ENCODE assay signal across 7 cellular contexts in the genomic region with DNA sequence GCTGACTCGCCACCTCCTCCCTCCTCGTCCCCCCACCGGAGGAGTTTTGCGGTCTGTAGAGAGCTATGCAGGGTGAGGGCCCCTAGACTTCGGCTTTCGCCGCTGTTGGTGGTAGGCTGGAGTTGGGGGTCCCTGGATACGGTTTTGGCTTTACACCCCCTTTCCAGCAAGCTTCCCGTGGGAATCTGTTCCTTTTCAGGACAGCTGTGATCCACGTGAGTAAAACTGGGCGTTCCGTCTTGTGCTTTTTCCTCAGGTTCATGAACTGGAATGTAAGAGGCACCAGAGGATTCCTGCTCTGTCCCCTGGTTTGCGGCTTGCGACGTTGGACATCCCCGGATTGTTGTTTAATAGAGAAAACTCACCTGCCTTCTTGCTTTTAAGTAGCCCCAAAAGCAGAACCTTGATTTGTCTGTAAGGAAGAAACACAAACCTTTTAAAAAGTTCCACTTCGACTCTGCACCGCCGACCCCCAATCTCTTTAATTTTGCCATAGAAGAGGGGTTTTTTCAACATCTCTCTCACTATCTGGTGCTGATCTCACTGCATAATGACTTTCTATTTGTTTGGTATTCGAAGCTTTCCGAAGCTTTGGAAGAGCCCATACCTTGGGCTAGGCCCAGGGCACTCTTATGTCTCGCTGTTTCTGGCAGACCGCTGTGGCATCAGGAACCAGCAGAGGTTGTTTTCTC. TPM values are rescaled to one million over a fixed set of nuclear protein-coding genes. Genes with fewer than 3 reads are reported as not detected.
DNase-seq lines count a peak whose midpoint lies in the region; ATAC-seq and TF ChIP-seq lines count a peak whose summit lies in the region.

No MANE protein-coding gene starts in this region.

- peaks cover 17% of the 10 kb centered on the region for H3K36me3 ChIP-seq in RWPE2 (ENCODE audit: low read depth)
- H3K36me3 ChIP-seq in endodermal cell (ENCODE audit: control insufficient read depth, insufficient read depth, low read length): peaks cover 20% of the 10 kb centered on the region
- H3K36me3 ChIP-seq in muscle layer of colon (ENCODE audit: insufficient read depth, low read length): no peaks in the 10 kb centered on the region

- ATAC-seq in HG02588 (IDR thresholded peaks at IDR 0.05; ENCODE audit: unreplicated experiment) (peak; percentile 36), RWPE2 (ENCODE audit: low read depth) (peak; percentile 5; the same call in 2 of the 3 replicates), HG02885 (IDR thresholded peaks at IDR 0.05; ENCODE audit: poor library complexity, unreplicated experiment) (no peak), GM19463 (IDR thresholded peaks at IDR 0.05; ENCODE audit: unreplicated experiment) (no peak)

- peak overlapping the region; percentile 96 for H3K4me3 Mint-ChIP-seq in endodermal cell

- H3K27me3 ChIP-seq in RWPE2 (ENCODE audit: insufficient read depth, poor library complexity, severe bottlenecking) (no peaks in the 10 kb centered on the region), endodermal cell (ENCODE audit: control insufficient read depth, insufficient read depth, low read length, poor library complexity, severe bottlenecking) (no peaks in the 10 kb centered on the region), muscle layer of colon (ENCODE audit: control insufficient read depth in 1 of 2, insufficient read depth in 2 of 2, low read length in 2 of 2) (no peaks in the 10 kb centered on the region)

- peak overlapping the region; percentile 88 for H3K27ac ChIP-seq in RWPE2 (ENCODE audit: poor library complexity, severe bottlenecking)
- H3K27ac ChIP-seq in endodermal cell (ENCODE audit: low read depth, low read length): peak overlapping the region; percentile 97
- peak overlapping the region; percentile 90 for H3K27ac ChIP-seq in muscle layer of colon (ENCODE audit: low read depth, low read length)

- WGBS in endodermal cell (ENCODE audit: insufficient coverage in 1 of 2, insufficient read length in 1 of 2), 2 experiments: 10 to 16% methylated on average over 14 to 20 of the region's 23 CpGs

- no peak for DNase-seq in RWPE2 (ENCODE audit: low spot score)
- DNase-seq in endodermal cell: peak; percentile 47

- peak overlapping the region; percentile 91 for H3K4me3 ChIP-seq in GM08714 (ENCODE audit: low read length)
- peak overlapping the region; percentile 62 for H3K4me3 ChIP-seq in RWPE2 (ENCODE audit: severe bottlenecking)
- peak overlapping the region; percentile 93 for H3K4me3 ChIP-seq in endodermal cell (ENCODE audit: low read length)
- peak overlapping the region; percentile 79 to 87 for H3K4me3 ChIP-seq in muscle layer of colon (ENCODE audit: low read depth in 1 of 2, low read length in 2 of 2)

- H3K4me1 ChIP-seq in RWPE2 (ENCODE audit: insufficient read depth, poor library complexity, severe bottlenecking) (peaks cover 7% of the 10 kb centered on the region), endodermal cell (ENCODE audit: control insufficient read depth, insufficient read depth, low read length) (no peaks in the 10 kb centered on the region), muscle layer of colon (ENCODE audit: insufficient read depth, low read length) (peaks cover 26% of the 10 kb centered on the region)

- H3K9me3 Mint-ChIP-seq in endodermal cell: no peaks in the 10 kb centered on the region

- peak overlapping the region; percentile 94 for H3K9ac ChIP-seq in endodermal cell (ENCODE audit: extremely low read depth, low read length, poor library complexity, severe bottlenecking)
- peak overlapping the region; percentile 80 for H3K9ac ChIP-seq in muscle layer of colon (ENCODE audit: low read length)

- peaks cover 18% of the 10 kb centered on the region for H3K36me3 Mint-ChIP-seq in endodermal cell (ENCODE audit: low read depth)

- peak overlapping the region; percentile 100 for H3K27ac Mint-ChIP-seq in endodermal cell

- no peak for TF ChIP-seq CTCF in RWPE2 (IDR thresholded peaks at IDR 0.05; ENCODE audit: poor library complexity, severe bottlenecking)
- TF ChIP-seq CTCF in endodermal cell (conservative IDR thresholded peaks at IDR 0.05): no peak

- no peaks in the 10 kb centered on the region for H3K27me3 Mint-ChIP-seq in endodermal cell (ENCODE audit: insufficient read depth)

- H3K9me3 ChIP-seq in RWPE2 (ENCODE audit: severe bottlenecking): no peaks in the 10 kb centered on the region
- no peaks in the 10 kb centered on the region for H3K9me3 ChIP-seq in endodermal cell (ENCODE audit: control insufficient read depth, low read length)
- no peaks in the 10 kb centered on the region for H3K9me3 ChIP-seq in muscle layer of colon (ENCODE audit: low read length)

- peaks cover 19% of the 10 kb centered on the region for H3K4me1 Mint-ChIP-seq in endodermal cell

RNA-seq across cellular contexts. Expression of gene PRORP, which starts 0.5 kb away (rescaled TPM):
- total RNA-seq in endodermal cell: 10 to 100 TPM; 45.6 to 57.2 TPM
- 26.1 TPM for polyA plus RNA-seq in endodermal cell (2013, experiment 1 of 2)
- 25.7 TPM for polyA plus RNA-seq in endodermal cell (2013, experiment 2 of 2)

RNA-seq across cellular contexts. Expression of gene PPP2R3C, which starts 1.1 kb away (rescaled TPM):
- 10 to 100 TPM; 18.6 to 36.8 TPM for total RNA-seq in endodermal cell
- 57.7 TPM for polyA plus RNA-seq in endodermal cell (2013, experiment 1 of 2)
- polyA plus RNA-seq in endodermal cell (2013, experiment 2 of 2): 47.9 TPM

Comparison
In these comparisons a context has a peak if more than half of its experiments do, and no peak if none do; other contexts are left out.
1. ATAC-seq: peak in HG02588 (single experiment) and RWPE2 (single experiment); none in HG02885 (single experiment) and GM19463 (single experiment).
2. Peak in every context shown above with its lines, with median percentiles within 50 percentile points of each other: H3K4me3 ChIP-seq and H3K27ac ChIP-seq.